8 cellular contexts compared by ENCODE assay signal in genomic region chr14:24188251-24189058, GRCh38. TPM values are rescaled to one million over a fixed set of nuclear protein-coding genes. Genes with fewer than 3 reads are reported as not detected.
DNase-seq lines count a peak whose midpoint lies in the region; ATAC-seq and TF ChIP-seq lines count a peak whose summit lies in the region.

IPO4 (minus strand) TSS chr14:24188816; CDS start chr14:24188787, 29 bp downstream.

- no peaks in the 10 kb centered on the region for H3K9me3 ChIP-seq in spleen

- WGBS in spleen, 5 donors = 0 to 1% (median 0%) methylated on average over 45 to 65 of the region's 65 CpGs

- TF ChIP-seq CTCF in AG09319 (IDR thresholded peaks at IDR 0.05; ENCODE audit: low read depth, low read length) (no peak), spleen (IDR thresholded peaks at IDR 0.05 in 8 of 11, conservative IDR thresholded peaks at IDR 0.05 in 3 of 11) (peak in 1 of 11 experiments; percentile 17)

- H3K27ac ChIP-seq in spleen = peak within 1 kb of the TSS; percentile 47 to 87 (median 69)

- peak within 1 kb of the TSS; percentile 64 to 90 (median 78) for H3K4me3 ChIP-seq in spleen

- peaks cover 13 to 63% (median 27%) of the 10 kb centered on the region in 6 donors for H3K4me1 ChIP-seq in spleen

- ATAC-seq in GM19025 (IDR thresholded peaks at IDR 0.05; ENCODE audit: low read depth, unreplicated experiment) (peak; percentile 92), HG03342 (IDR thresholded peaks at IDR 0.05; ENCODE audit: unreplicated experiment) (peak; percentile 88)

- peak in 2 of 3 donors; percentile 19 to 49 for TF ChIP-seq POLR2A in spleen (IDR thresholded peaks at IDR 0.05)

- no peaks in the 10 kb centered on the region for H3K27me3 ChIP-seq in spleen (replicated peaks in 1 of 7)

- intact Hi-C loops in spleen (cut with DNase I; ENCODE audit: low total_unique reads) = no loop called here

- H3K36me3 ChIP-seq in spleen = peaks cover 0 to 70% (median 44%) of the 10 kb centered on the region in 6 donors

- peak; percentile 95 for DNase-seq in AG09319 (ENCODE audit: extremely low read depth, low read depth)
- DNase-seq in NCI-H345 treated with DMSO at 0.1 percent for 48 hours (lab: John Stamatoyannopoulos, UW; ENCODE audit: unreplicated experiment) = peak; percentile 94
- peak; percentile 85 to 92 (median 92) for DNase-seq in activated CD4-positive, CD25-positive, alpha-beta regulatory T cell (lab: John Stamatoyannopoulos, UW)
- DNase-seq in central memory CD4-positive, alpha-beta T cell = peak; percentile 94
- DNase-seq in inferior parietal cortex (ENCODE audit: extremely low spot score) = peak; percentile 94
- peak; percentile 97 for DNase-seq in spleen

RNA-seq across cellular contexts. Expression of gene IPO4, which starts in this region (rescaled TPM):
- 10 to 100 TPM; 20.0 to 49.7 (median 29.9) TPM for total RNA-seq in spleen
- polyA plus RNA-seq in spleen = 10 to 100 TPM; 10.0 to 14.7 (median 10.4) TPM

Comparison
In these comparisons a context has a peak if more than half of its experiments do, and no peak if none do; other contexts are left out.
1. Peak in every context shown above with its lines: DNase-seq, ATAC-seq, H3K4me3 ChIP-seq and H3K27ac ChIP-seq.